Comparison of ENCODE assay signal across 8 cellular contexts in the genomic region with DNA sequence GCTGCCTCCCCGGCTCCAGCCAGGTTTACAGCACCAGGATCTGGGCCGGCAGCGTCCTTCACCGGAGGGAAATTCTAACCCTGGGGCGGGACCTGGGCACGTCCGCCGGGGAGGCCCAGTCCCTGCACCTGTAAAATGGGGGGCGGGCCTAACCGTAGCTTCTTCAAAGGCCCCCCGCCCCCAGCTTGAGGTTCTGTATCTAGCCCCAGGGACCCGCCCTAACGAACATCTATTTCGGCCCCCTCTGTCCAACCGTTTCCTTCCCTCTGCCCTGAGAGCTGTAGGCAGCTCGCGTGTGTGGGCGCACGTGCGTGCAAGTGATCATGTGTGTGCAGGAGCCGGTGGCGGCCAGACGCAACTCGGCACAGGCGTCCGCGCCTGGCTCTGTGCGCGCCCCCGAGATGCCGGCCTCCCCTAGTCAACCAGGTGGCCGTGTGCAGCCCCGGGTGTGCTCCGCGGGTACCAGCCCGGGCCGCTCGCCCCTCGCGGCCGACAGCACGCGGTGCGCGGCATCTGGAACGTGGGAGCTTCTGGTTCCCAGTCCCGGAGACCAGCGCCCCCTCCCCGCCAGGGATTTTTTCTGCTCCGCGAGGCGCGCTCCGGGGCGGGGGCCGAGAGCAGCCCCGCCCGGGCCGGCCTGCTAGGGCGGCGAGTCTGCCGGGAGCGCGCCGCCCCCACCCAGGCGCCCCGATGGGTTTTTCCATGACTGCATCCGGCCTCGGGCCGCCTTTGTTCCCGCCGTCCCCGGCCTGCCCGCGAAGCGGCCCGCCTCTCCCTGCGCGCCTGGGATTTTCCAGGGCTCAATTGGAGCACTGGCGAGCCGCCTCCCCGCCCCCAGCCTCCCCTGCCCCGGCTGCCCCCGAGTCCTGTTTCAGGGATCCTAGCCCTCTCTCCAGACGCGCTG. TPM values are rescaled to one million over a fixed set of nuclear protein-coding genes. Genes with fewer than 3 reads are reported as not detected.
A peak's percentile ranks its signal among the peaks of the same experiment; 100 is the strongest.
DNase-seq lines count a peak whose midpoint lies in the region; ATAC-seq, FAIRE-seq and TF ChIP-seq lines count a peak whose summit lies in the region.

No MANE protein-coding gene starts in this region.

- H3K4me3 Mint-ChIP-seq in progenitor cell of endocrine pancreas (ENCODE audit: low read depth), result peak overlapping the region; percentile 77

- TF ChIP-seq CTCF in KMS-11 (conservative IDR thresholded peaks at IDR 0.05; ENCODE audit: low read depth, low read length) (peak; percentile 38; the same call in 1 of the 2 replicates), adrenal gland (IDR thresholded peaks at IDR 0.05) (peak in 4 of 6 experiments; percentile 28 to 51 (median 40)), left ventricle myocardium inferior (IDR thresholded peaks at IDR 0.05; ENCODE audit: borderline replicate concordance) (peak; percentile 53), progenitor cell of endocrine pancreas (IDR thresholded peaks at IDR 0.05; ENCODE audit: unreplicated experiment) (peak; percentile 46)

- H3K4me2 ChIP-seq in KMS-11, result peak overlapping the region; percentile 99

- no peaks in the 10 kb centered on the region for H3K36me3 Mint-ChIP-seq in progenitor cell of endocrine pancreas (ENCODE audit: insufficient read depth)

- H3K4me1 ChIP-seq in KMS-11 (ENCODE audit: low read depth, poor library complexity, severe bottlenecking) (peaks cover 24% of the 10 kb centered on the region), adrenal gland (replicated peaks in 1 of 2) (peaks cover 37 to 39% of the 10 kb centered on the region in 2 donors), left ventricle myocardium inferior (peaks cover 57% of the 10 kb centered on the region)

- no peaks in the 10 kb centered on the region for H3K9me3 Mint-ChIP-seq in progenitor cell of endocrine pancreas (ENCODE audit: low read depth)

- peak; percentile 24 to 59 for DNase-seq in SW 1271 (lab: John Stamatoyannopoulos, UW)
- DNase-seq in adrenal gland, result peak; percentile 88 to 95 (median 94)
- peak; percentile 91 for DNase-seq in left ventricle myocardium inferior
- peak; percentile 72 for DNase-seq in progenitor cell of endocrine pancreas (ENCODE audit: low spot score, unreplicated experiment)
- peak; percentile 87 for DNase-seq in ureter (ENCODE audit: low spot score)

- H3K27ac ChIP-seq in KMS-11 (peak overlapping the region; percentile 99), adrenal gland (peak overlapping the region; percentile 97 to 99 (median 99)), left ventricle myocardium inferior (replicated peaks) (peak overlapping the region; percentile 100)

- H3K9ac ChIP-seq in KMS-11, result peak overlapping the region; percentile 84

- H3K27me3 ChIP-seq in KMS-11 (ENCODE audit: insufficient read depth, low read depth) (no peaks in the 10 kb centered on the region), adrenal gland (no peaks in the 10 kb centered on the region), left ventricle myocardium inferior (ENCODE audit: low read depth) (no peaks in the 10 kb centered on the region)

- peaks cover 2% of the 10 kb centered on the region for H3K27me3 Mint-ChIP-seq in progenitor cell of endocrine pancreas

- WGBS in adrenal gland, 4 donors, result 1% methylated on average over 17 to 86 of the region's 86 CpGs

- intact Hi-C loops in adrenal gland (cut with DNase I) (loop anchor here (2.0 to 5.0 kb wide), 3 partner anchors 59 to 98 kb away; no protein-coding TSS in a partner anchor), left ventricle myocardium inferior (cut with micrococcal nuclease) (loop anchor here (5.0 kb wide), 2 partner anchors 58 to 103 kb away; no protein-coding TSS in a partner anchor)

- peak; percentile 36 for FAIRE-seq in G401.6 (lab: Jason Lieb, UNC)

- peaks cover 23% of the 10 kb centered on the region for H3K4me1 Mint-ChIP-seq in progenitor cell of endocrine pancreas (ENCODE audit: low read depth)

- H3K9me3 ChIP-seq in adrenal gland (replicated peaks in 1 of 3), result no peaks in the 10 kb centered on the region
- no peaks in the 10 kb centered on the region for H3K9me3 ChIP-seq in left ventricle myocardium inferior (replicated peaks)

- ATAC-seq in GM21786 (IDR thresholded peaks at IDR 0.05; ENCODE audit: unreplicated experiment), result peak; percentile 64

- no peaks in the 10 kb centered on the region for H4K20me1 ChIP-seq in KMS-11 (ENCODE audit: insufficient read depth)

- peak; percentile 64 to 78 for TF ChIP-seq POLR2A in adrenal gland (IDR thresholded peaks at IDR 0.05)

- H3K4me3 ChIP-seq in KMS-11 (IDR thresholded peaks at IDR 0.05; ENCODE audit: insufficient read depth, low read depth, low read length) (peak overlapping the region; percentile 32), adrenal gland (peak overlapping the region in 2 of 4 donors; percentile 29 to 58), left ventricle myocardium inferior (peak overlapping the region; percentile 63)

- peak overlapping the region; percentile 97 for H3K27ac Mint-ChIP-seq in progenitor cell of endocrine pancreas

- H3K36me3 ChIP-seq in KMS-11 (ENCODE audit: insufficient read depth), result no peaks in the 10 kb centered on the region
- H3K36me3 ChIP-seq in adrenal gland (replicated peaks in 1 of 2), result no peaks in the 10 kb centered on the region
- H3K36me3 ChIP-seq in left ventricle myocardium inferior, result no peaks in the 10 kb centered on the region

- H3K79me2 ChIP-seq in KMS-11 (ENCODE audit: insufficient read depth, low read depth), result no peaks in the 10 kb centered on the region

- peak overlapping the region; percentile 77 for H2AFZ ChIP-seq in KMS-11 (ENCODE audit: low read depth)

RNA-seq across cellular contexts. Expression of a gene that starts 21.2 kb away (rescaled TPM):
- total RNA-seq in adrenal gland, result not detected
- polyA plus RNA-seq in adrenal gland, result not detected
- total RNA-seq in left ventricle myocardium inferior, result not detected
- not detected in 2 replicates for total RNA-seq in progenitor cell of endocrine pancreas
- total RNA-seq in ureter, result not detected

Comparison
In these comparisons a context has a peak if more than half of its experiments do, and no peak if none do; other contexts are left out.
1. DNase-seq: peak in every context shown above with its lines; median percentile 94 in adrenal gland; 91 in left ventricle myocardium inferior; 87 in ureter; 72 in progenitor cell of endocrine pancreas; 42 in SW 1271.